In genomic region chr3:127483902-127484591, GRCh38 we compare ENCODE assay signal across 11 cellular contexts.
A peak's percentile ranks its signal among the peaks of the same experiment; 100 is the strongest.
DNase-seq lines count a peak whose midpoint lies in the region; ATAC-seq and TF ChIP-seq lines count a peak whose summit lies in the region.
"Had no signal": no experiment of that assay in that cellular context is flagged by ENCODE, and none has a peak within 500 bp of the region (broad histone marks: within the 10 kb centered on the region; RNA-seq: fewer than 3 reads in every experiment).

No MANE protein-coding gene starts in this region.

- peaks cover 11% of the 10 kb centered on the region for H3K27me3 Mint-ChIP-seq in nephron progenitor cell (ENCODE audit: low read depth, poor library complexity)

- no peaks in the 10 kb centered on the region for H3K4me1 ChIP-seq in upper lobe of right lung
- H3K4me1 ChIP-seq: SJSA1 had no signal

- H3K36me3 ChIP-seq in upper lobe of right lung, result no peaks in the 10 kb centered on the region
- H3K36me3 ChIP-seq: left lung, SJSA1 had no signal

- H3K4me3 Mint-ChIP-seq in nephron progenitor cell, result no peak overlapping the region

- peak; percentile 67 for DNase-seq in cardiac septum (ENCODE audit: low spot score)
- DNase-seq in Right ventricle myocardium superior, result no peak
- DNase-seq in astrocyte of the hippocampus (ENCODE audit: low read depth, low spot score), result peak; percentile 12
- peak; percentile 46 for DNase-seq in upper lobe of right lung
- DNase-seq in glomerular visceral epithelial cell (ENCODE audit: extremely low spot score), result no peak
- DNase-seq in nephron progenitor cell, result no peak
- no peak for DNase-seq in superior temporal gyrus (ENCODE audit: extremely low spot score)
- DNase-seq: C1 segment of cervical spinal cord had no signal

- no peak for ATAC-seq in Right ventricle myocardium superior (ENCODE audit: poor library complexity)
- peak; percentile 88 for ATAC-seq in HG03378 (IDR thresholded peaks at IDR 0.05; ENCODE audit: unreplicated experiment)
- ATAC-seq in upper lobe of right lung, result no peak

- peaks cover 17% of the 10 kb centered on the region for H3K4me1 Mint-ChIP-seq in nephron progenitor cell

- no peak overlapping the region for H3K27ac Mint-ChIP-seq in nephron progenitor cell

- H3K36me3 Mint-ChIP-seq in nephron progenitor cell (ENCODE audit: low read depth), result no peaks in the 10 kb centered on the region

- TF ChIP-seq CTCF in upper lobe of right lung (IDR thresholded peaks at IDR 0.05), result no peak
- no peak for TF ChIP-seq CTCF in nephron progenitor cell (IDR thresholded peaks at IDR 0.05)

- H3K27ac ChIP-seq in upper lobe of right lung, result no peak overlapping the region
- H3K27ac ChIP-seq: left lung, SJSA1 had no signal

- intact Hi-C loops in cardiac septum (cut with DNase I), result no loop called here
- intact Hi-C loops in Right ventricle myocardium superior (cut with DNase I), result no loop called here
- intact Hi-C loops in upper lobe of right lung (cut with DNase I), result no loop called here

- no peak overlapping the region for H3K4me3 ChIP-seq in upper lobe of right lung
- H3K4me3 ChIP-seq: left lung, SJSA1 had no signal

- H3K27me3 ChIP-seq in upper lobe of right lung, result no peaks in the 10 kb centered on the region
- H3K27me3 ChIP-seq: SJSA1 had no signal

- H3K9me3 ChIP-seq in upper lobe of right lung, result no peaks in the 10 kb centered on the region
- H3K9me3 ChIP-seq: left lung, SJSA1 had no signal

- no peaks in the 10 kb centered on the region for H3K9me3 Mint-ChIP-seq in nephron progenitor cell

Comparison
In these comparisons a context has a peak if more than half of its experiments do, and no peak if none do; other contexts are left out.
1. DNase-seq: peak in cardiac septum (single experiment), astrocyte of the hippocampus (single experiment) and upper lobe of right lung (single experiment); none in Right ventricle myocardium superior (single experiment), glomerular visceral epithelial cell (single experiment), nephron progenitor cell (single experiment) and superior temporal gyrus (single experiment).